18 cellular contexts compared by ENCODE assay signal in the genomic region with DNA sequence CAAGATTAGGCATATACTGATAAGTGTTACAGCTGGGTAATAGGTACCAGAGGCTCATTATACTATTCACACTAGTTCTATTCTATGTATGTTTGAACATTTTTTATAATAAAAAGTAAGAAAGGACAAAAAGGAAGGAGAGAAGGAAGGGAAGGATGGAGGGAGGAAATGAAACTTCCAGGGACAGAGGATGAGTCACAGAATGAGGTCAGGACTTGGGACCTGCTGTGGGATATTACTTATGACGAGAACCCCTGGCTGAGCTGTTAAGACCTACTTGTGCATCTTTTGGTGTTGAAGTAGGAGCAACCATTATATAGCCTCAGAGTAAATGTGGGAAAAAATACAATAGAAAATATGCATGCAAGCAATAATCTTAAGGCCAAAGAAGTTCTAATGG.
"Had no signal": no experiment of that assay in that cellular context is flagged by ENCODE, and none has a peak within 500 bp of the region (broad histone marks: within the 10 kb centered on the region; RNA-seq: fewer than 3 reads in every experiment).

No MANE protein-coding gene starts in this region.

- H3K27ac ChIP-seq: esophagus squamous epithelium, hepatocyte, pancreas had no signal

- H3K27me3 ChIP-seq: pancreas had no signal

- H3K4me3 ChIP-seq: esophagus squamous epithelium, hepatocyte, lung, pancreas had no signal

- H2AFZ ChIP-seq: hepatocyte had no signal

- DNase-seq: effector memory CD8-positive, alpha-beta T cell; esophagus squamous epithelium; foreskin melanocyte; head of caudate nucleus; kidney; left colon; left ventricle myocardium superior; mesendoderm; naive B cell; occipital lobe; pancreas; right cardiac atrium; small intestine; stimulated activated CD4-positive, alpha-beta T cell treated with anti-CD3 and anti-CD28 coated beads, Interleukin-2, amount 100 ng/mL, for 48 hours; stimulated activated naive CD4-positive, alpha-beta T cell treated with Interleukin-2 at 50 U/mL for 16 hours; trophoblast cell had no signal

- H3K79me2 ChIP-seq: hepatocyte had no signal

- FAIRE-seq: kidney, pancreas, small intestine had no signal

- H3K4me1 ChIP-seq: esophagus squamous epithelium, pancreas had no signal

- H3K9me3 ChIP-seq: esophagus squamous epithelium, pancreas had no signal

- H3K36me3 ChIP-seq: esophagus squamous epithelium, pancreas had no signal

- H3K4me2 ChIP-seq: hepatocyte had no signal
